33 cellular contexts compared by ENCODE assay signal in genomic region chr5:63719147-63719546, GRCh38.
"Had no signal": no experiment of that assay in that cellular context is flagged by ENCODE, and none has a peak within 500 bp of the region (broad histone marks: within the 10 kb centered on the region; RNA-seq: fewer than 3 reads in every experiment).

No MANE protein-coding gene starts in this region.

- H3K27me3 ChIP-seq: MG63 had no signal

- DNase-seq: Karpas-422, Kasumi-1, MG63, MM.1S, MV-4-11, NCI-H1048, NCI-H1092, NCI-H1092 treated with DMSO at 0.1 percent for 48 hours, NCI-H1105, NCI-H1105 treated with DMSO at 0.1 percent for 48 hours, NCI-H1417 treated with DMSO at 0.1 percent for 48 hours, NCI-H1436, NCI-H1436 treated with DMSO at 0.1 percent for 48 hours, NCI-H146, NCI-H1694, NCI-H1694 treated with DMSO at 0.1 percent for 48 hours, NCI-H187, NCI-H187 treated with DMSO at 0.1 percent for 48 hours, NCI-H1930, NCI-H2029, NCI-H2029 treated with DMSO at 0.1 percent for 48 hours, NCI-H2081, NCI-H2081 treated with DMSO at 0.1 percent for 48 hours, NCI-H2107, NCI-H2171, NCI-H2171 treated with DMSO at 0.1 percent for 48 hours, NCI-H2227 treated with DMSO at 0.1 percent for 48 hours, NCI-H226, NCI-H345, NCI-H446, NCI-H446 treated with DMSO at 0.1 percent for 48 hours, NCI-H510A had no signal

- H3K4me2 ChIP-seq: KMS-11 had no signal

- H3K9me3 ChIP-seq: MG63 had no signal

- H3K4me3 ChIP-seq: MG63 had no signal

- H3K9ac ChIP-seq: KMS-11 had no signal

- H3K27ac ChIP-seq: KMS-11 had no signal

- H3K36me3 ChIP-seq: MG63 had no signal
